ENCODE assay signal across 14 cellular contexts in genomic region chr18:26422472-26423162, GRCh38.
DNase-seq lines count a peak whose midpoint lies in the region; ATAC-seq and TF ChIP-seq lines count a peak whose summit lies in the region.
"Had no signal": no experiment of that assay in that cellular context is flagged by ENCODE, and none has a peak within 500 bp of the region (broad histone marks: within the 10 kb centered on the region; RNA-seq: fewer than 3 reads in every experiment).

No MANE protein-coding gene starts in this region.

- TF ChIP-seq POLR2A in lower leg skin (IDR thresholded peaks at IDR 0.05), result no peak

- TF ChIP-seq CTCF in GM12865 (IDR thresholded peaks at IDR 0.05; ENCODE audit: insufficient read depth, low read depth, low read length, missing control alignments) (no peak), lower leg skin (IDR thresholded peaks at IDR 0.05) (no peak)

- intact Hi-C loops in lower leg skin (cut with DNase I; ENCODE audit: low total_unique reads), result no loop called here

- H3K4me3 ChIP-seq in GM12865 (ENCODE audit: low read depth, low read length), result no peak overlapping the region
- H3K4me3 ChIP-seq in lower leg skin (ENCODE audit: low read depth, poor library complexity, severe bottlenecking), result no peak overlapping the region
- H3K4me3 ChIP-seq: thyroid gland had no signal

- WGBS in lower leg skin, 2 donors, result 88 to 91% methylated on average over 6 of the region's 6 CpGs

- DNase-seq in GM12865 (ENCODE audit: low read depth) (peak; percentile 51), SKM-1 (lab: John Stamatoyannopoulos, UW; ENCODE audit: unreplicated experiment) (no peak), NCI-H1436 (lab: John Stamatoyannopoulos, UW) (no peak), lower leg skin (ENCODE audit: low spot score in 2 of 2) (no peak), HUDEP-2 (lab: John Stamatoyannopoulos, UW; ENCODE audit: unreplicated experiment in 76 of 76) (no peak)
- DNase-seq: activated T-cell treated with anti-CD3 and anti-CD28 coated beads, Interleukin-2, amount 50 U/mL, for 24 hours; aorta; natural killer cell; NCI-H345; thyroid gland had no signal

- ATAC-seq in GM19397 (IDR thresholded peaks at IDR 0.05; ENCODE audit: unreplicated experiment) (peak; percentile 42), HG02623 (IDR thresholded peaks at IDR 0.05; ENCODE audit: unreplicated experiment) (peak; percentile 90), HG03432 (IDR thresholded peaks at IDR 0.05; ENCODE audit: unreplicated experiment) (peak; percentile 83)
- ATAC-seq: left lobe of liver had no signal
